16 cellular contexts compared by ENCODE assay signal in the genomic region with DNA sequence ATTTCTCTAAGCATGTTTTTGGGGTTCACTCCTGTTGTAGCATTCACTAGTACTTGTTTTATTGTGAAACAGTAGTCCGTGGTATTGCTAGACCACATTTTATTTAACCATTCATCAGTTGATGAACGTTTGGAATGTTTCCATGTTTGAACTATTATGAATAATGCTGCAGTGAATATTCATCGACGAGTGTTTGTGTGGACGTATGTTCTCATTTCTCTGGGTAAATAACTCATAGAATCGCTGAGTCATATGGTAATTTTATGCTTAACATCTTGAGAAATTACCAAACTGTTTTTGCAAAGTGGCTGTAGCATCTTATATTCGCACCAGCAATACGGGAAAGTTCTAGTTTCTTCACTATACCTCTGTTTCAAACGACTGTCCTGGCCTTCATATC.
"Had no signal": no experiment of that assay in that cellular context is flagged by ENCODE, and none has a peak within 500 bp of the region (broad histone marks: within the 10 kb centered on the region; RNA-seq: fewer than 3 reads in every experiment).

No MANE protein-coding gene starts in this region.

- DNase-seq: activated B cell treated with CpG ODN at 0.5 μM for 24 hours; activated CD4-positive, alpha-beta T cell treated with anti-CD3 and anti-CD28 coated beads, Interleukin-2, amount 10 ng/mL, durations not matched to agents 24 days and 14 days; activated CD8-positive, alpha-beta memory T cell treated with anti-CD3 and anti-CD28 coated beads, Interleukin-2, amount 50 U/mL, for 48 hours; activated naive CD4-positive, alpha-beta T cell; activated naive CD8-positive, alpha-beta T cell treated with anti-CD3 and anti-CD28 coated beads, Interleukin-2, amount 10 ng/mL, durations not matched to agents 7 days and 5 days; activated T-cell treated with anti-CD3 and anti-CD28 coated beads, Interleukin-2, amount 50 U/mL, for 72 hours; effector memory CD4-positive, alpha-beta T cell; glutamatergic neuron; kidney glomerular epithelial cell; left ventricle myocardium superior; mesenchymal stem cell; naive thymus-derived CD8-positive, alpha-beta T cell; thyroid gland had no signal

- ATAC-seq: activated T-cell treated with anti-CD3 and anti-CD28 coated beads, Interleukin-2, amount 50 U/mL, for 72 hours; left ventricle myocardium superior; naive thymus-derived CD8-positive, alpha-beta T cell; stimulated activated memory B cell treated with anti-CD40 and anti-IgM and Interleukin-4, amounts not matched to agents 10 μg/mL and 1 μg/mL and 100 μg/mL, for 72 hours had no signal

- H3K4me3 ChIP-seq: thyroid gland had no signal

- FAIRE-seq: TTC549 had no signal

- H3K27me3 ChIP-seq: neutrophil, thyroid gland had no signal

- H3K36me3 ChIP-seq: neutrophil, thyroid gland had no signal
